In the genomic region with DNA sequence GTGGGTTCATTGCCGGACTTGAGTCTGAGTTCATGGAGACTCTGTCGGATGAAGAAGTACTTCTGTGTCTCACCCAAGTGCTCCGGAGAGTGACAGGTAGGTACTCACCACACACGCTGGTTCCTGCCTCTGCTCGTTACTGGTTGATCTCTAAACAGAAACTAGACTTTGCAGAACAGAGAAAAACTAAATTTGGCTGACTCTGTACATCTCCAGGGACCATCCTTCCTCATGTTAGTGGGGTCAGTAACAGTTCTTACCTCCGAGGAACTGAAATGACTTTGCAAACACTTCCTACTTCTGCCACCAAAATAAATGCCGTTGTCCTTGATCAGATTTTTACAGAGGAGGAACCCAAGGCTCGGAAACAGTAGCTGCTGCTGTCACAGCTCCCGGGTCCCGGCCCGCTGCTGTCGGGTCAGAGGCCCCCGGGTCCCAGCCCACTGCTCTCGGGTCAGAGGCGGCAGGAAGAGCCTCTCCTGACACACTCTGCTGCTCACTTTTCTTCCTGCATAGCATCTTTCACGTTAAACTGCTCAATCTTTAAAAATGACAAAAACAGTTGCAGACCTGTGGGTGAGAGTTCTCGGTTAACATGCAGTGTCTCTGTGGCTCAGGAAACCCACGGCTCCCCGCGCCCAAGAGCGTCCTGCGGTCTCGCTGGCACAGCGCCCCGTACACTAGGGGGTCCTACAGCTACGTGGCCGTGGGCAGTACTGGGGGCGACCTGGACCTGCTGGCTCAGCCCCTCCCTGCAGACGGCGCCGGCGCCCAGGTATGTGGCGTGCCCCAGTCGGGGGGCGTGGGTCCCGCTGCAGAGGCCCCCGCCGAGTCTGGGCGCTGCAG, we compare ENCODE assay signal across 9 cellular contexts. TPM values are rescaled to one million over a fixed set of nuclear protein-coding genes. Genes with fewer than 3 reads are reported as not detected.
DNase-seq lines count a peak whose midpoint lies in the region; ATAC-seq and TF ChIP-seq lines count a peak whose summit lies in the region.
"Had no signal": no experiment of that assay in that cellular context is flagged by ENCODE, and none has a peak within 500 bp of the region (broad histone marks: within the 10 kb centered on the region; RNA-seq: fewer than 3 reads in every experiment).

No MANE protein-coding gene starts in this region.

- H3K27me3 ChIP-seq in right cardiac atrium (ENCODE audit: control insufficient read depth, insufficient read depth) (no peaks in the 10 kb centered on the region), endodermal cell (ENCODE audit: control insufficient read depth, insufficient read depth, low read length, poor library complexity, severe bottlenecking) (no peaks in the 10 kb centered on the region)

- peaks cover 15% of the 10 kb centered on the region for H3K36me3 Mint-ChIP-seq in endodermal cell (ENCODE audit: low read depth)

- H3K9me3 ChIP-seq in right cardiac atrium (ENCODE audit: control insufficient read depth, low read length): no peaks in the 10 kb centered on the region
- H3K9me3 ChIP-seq in endodermal cell (ENCODE audit: control insufficient read depth, low read length): no peaks in the 10 kb centered on the region

- WGBS in right cardiac atrium: 72% methylated on average over 39 of the region's 39 CpGs
- WGBS in endodermal cell (ENCODE audit: insufficient coverage in 1 of 2, insufficient read length in 1 of 2), 2 experiments: 93 to 95% methylated on average over 23 to 39 of the region's 39 CpGs

- ATAC-seq in GM19035 (IDR thresholded peaks at IDR 0.05; ENCODE audit: unreplicated experiment) (peak; percentile 79), HG03095 (IDR thresholded peaks at IDR 0.05; ENCODE audit: unreplicated experiment) (peak; percentile 82), right cardiac atrium (no peak)

- DNase-seq in Ammon's horn (ENCODE audit: low spot score) (peak; percentile 31), T-helper 1 cell (peak in 3 of 5 donors; percentile 14 to 69 (median 15)), right cardiac atrium (peak in 2 of 3 donors; percentile 53 to 63), nucleus accumbens (lab: John Stamatoyannopoulos, UW) (no peak), RKO (ENCODE audit: low spot score) (no peak), endodermal cell (no peak)

- no peaks in the 10 kb centered on the region for H3K27me3 Mint-ChIP-seq in endodermal cell (ENCODE audit: insufficient read depth)

- intact Hi-C loops in right cardiac atrium (cut with DNase I): no loop called here

- H3K9me3 Mint-ChIP-seq in endodermal cell: no peaks in the 10 kb centered on the region

- H3K4me3 Mint-ChIP-seq in endodermal cell: no peak overlapping the region

- no peak overlapping the region for H3K27ac Mint-ChIP-seq in endodermal cell

- TF ChIP-seq CTCF in endodermal cell (conservative IDR thresholded peaks at IDR 0.05): no peak

- no peak overlapping the region for H3K9ac ChIP-seq in endodermal cell (ENCODE audit: extremely low read depth, low read length, poor library complexity, severe bottlenecking)

- H3K27ac ChIP-seq in right cardiac atrium (ENCODE audit: low read length) (peak overlapping the region; percentile 49), endodermal cell (ENCODE audit: low read depth, low read length) (no peak overlapping the region)

- H3K4me1 Mint-ChIP-seq in endodermal cell: peaks cover 2% of the 10 kb centered on the region

- H3K36me3 ChIP-seq in endodermal cell (ENCODE audit: control insufficient read depth, insufficient read depth, low read length): no peaks in the 10 kb centered on the region

- H3K4me3 ChIP-seq in right cardiac atrium (ENCODE audit: low read length): no peak overlapping the region
- no peak overlapping the region for H3K4me3 ChIP-seq in endodermal cell (ENCODE audit: low read length)

- H3K4me1 ChIP-seq in right cardiac atrium (ENCODE audit: control insufficient read depth, insufficient read depth, low read length) (no peaks in the 10 kb centered on the region), endodermal cell (ENCODE audit: control insufficient read depth, insufficient read depth, low read length) (no peaks in the 10 kb centered on the region)

RNA-seq across cellular contexts. Expression of gene MTG1, which starts 4.8 kb away (rescaled TPM):
- total RNA-seq in right cardiac atrium (10 to 100 TPM; 17.2 to 21.7 (median 19.9) TPM), endodermal cell (10 to 100 TPM; 71.3 to 86.0 TPM)
- 25.3 TPM for polyA plus RNA-seq in right cardiac atrium
- 46.8 TPM for polyA plus RNA-seq in endodermal cell (2013, experiment 1 of 2)
- polyA plus RNA-seq in endodermal cell (2013, experiment 2 of 2): 45.4 TPM

RNA-seq across cellular contexts. Expression of gene PAOX, which starts 10.1 kb away (rescaled TPM):
- 1 to 10 TPM; 2.9 to 3.4 (median 3.2) TPM for total RNA-seq in right cardiac atrium
- polyA plus RNA-seq in right cardiac atrium: 2.7 TPM
- total RNA-seq in endodermal cell: 10 to 100 TPM in 1 of 2 donors, 1 to 10 TPM in 1; 9.7 to 11.1 TPM
- 5.4 TPM for polyA plus RNA-seq in endodermal cell (2013, experiment 1 of 2)
- 5.5 TPM for polyA plus RNA-seq in endodermal cell (2013, experiment 2 of 2)

RNA-seq across cellular contexts. Expression of gene ECHS1, which starts 16.0 kb away (rescaled TPM):
- total RNA-seq in right cardiac atrium (100 to 1,000 TPM in 2 of 4 donors, 10 to 100 TPM in 2; 91.0 to 124 (median 107) TPM), endodermal cell (100 to 1,000 TPM in 1 of 2 donors, 10 to 100 TPM in 1; 92.3 to 102 TPM)
- 177 TPM for polyA plus RNA-seq in right cardiac atrium
- 91.8 TPM for polyA plus RNA-seq in endodermal cell (2013, experiment 1 of 2)
- polyA plus RNA-seq in endodermal cell (2013, experiment 2 of 2): 91.2 TPM

RNA-seq across cellular contexts. Expression of gene FUOM, which starts 31.4 kb away (rescaled TPM):
- total RNA-seq in right cardiac atrium (10 to 100 TPM; 19.7 to 25.0 (median 21.8) TPM), endodermal cell (10 to 100 TPM; 81.0 to 83.9 TPM)
- 26.9 TPM for polyA plus RNA-seq in right cardiac atrium
- 25.6 TPM for polyA plus RNA-seq in endodermal cell (2013, experiment 1 of 2)
- polyA plus RNA-seq in endodermal cell (2013, experiment 2 of 2): 26.4 TPM

RNA-seq across cellular contexts. Expression of gene SPRN, which starts 35.2 kb away (rescaled TPM):
- not detected for total RNA-seq in right cardiac atrium
- polyA plus RNA-seq in right cardiac atrium: 0.11 TPM
- total RNA-seq in endodermal cell: under 1 TPM; 0.11 to 0.24 TPM
- polyA plus RNA-seq in endodermal cell (2013, experiment 1 of 2): 0.32 TPM
- 0.33 TPM for polyA plus RNA-seq in endodermal cell (2013, experiment 2 of 2)
- total RNA-seq: liver had no signal

Comparison
In these comparisons a context has a peak if more than half of its experiments do, and no peak if none do; other contexts are left out.
1. DNase-seq: peak in Ammon's horn (single experiment), T-helper 1 cell (3 of 5) and right cardiac atrium (2 of 3); none in nucleus accumbens (0 of 56), RKO (single experiment) and endodermal cell (single experiment).
2. ATAC-seq: peak in GM19035 (single experiment) and HG03095 (single experiment); none in right cardiac atrium (0 of 2).